ENCODE assay signal across 13 cellular contexts in the genomic region with DNA sequence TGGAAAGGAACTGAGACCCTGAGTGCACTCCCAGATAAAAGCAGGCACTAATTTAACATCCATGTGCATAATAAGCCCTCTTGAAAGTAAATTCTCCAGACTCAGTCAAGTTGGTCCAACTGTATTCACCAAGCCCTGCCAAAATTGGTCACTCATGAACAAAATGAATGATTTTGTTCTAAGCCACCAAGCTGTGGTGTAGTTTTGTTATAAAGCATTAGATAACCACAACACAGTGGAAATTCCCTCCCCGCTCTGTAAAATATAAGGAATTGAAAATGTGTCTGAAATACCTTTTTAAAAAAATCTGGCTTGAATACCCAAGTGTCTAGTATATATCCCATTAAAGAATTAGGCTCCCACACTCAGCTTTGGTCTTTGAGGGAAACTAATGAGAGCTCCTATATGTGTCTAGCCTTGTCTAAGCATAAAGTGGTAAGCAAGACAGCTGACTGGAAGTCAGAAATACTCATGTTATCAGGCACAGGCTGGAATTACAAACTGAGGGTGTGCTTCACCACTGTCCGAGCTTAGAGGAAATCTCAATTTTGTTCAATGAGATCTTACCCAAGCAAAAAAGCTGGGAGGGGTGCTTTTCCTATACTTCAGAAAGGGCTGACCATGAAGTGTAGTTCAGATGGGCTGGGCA.
DNase-seq lines count a peak whose midpoint lies in the region; ATAC-seq and FAIRE-seq lines count a peak whose summit lies in the region.
"Had no signal": no experiment of that assay in that cellular context is flagged by ENCODE, and none has a peak within 500 bp of the region (broad histone marks: within the 10 kb centered on the region; RNA-seq: fewer than 3 reads in every experiment).

No MANE protein-coding gene starts in this region.

- H3K4me3 Mint-ChIP-seq in stimulated activated naive CD8-positive, alpha-beta T cell treated with anti-CD3 and anti-CD28 coated beads, Interleukin-15, Interleukin-2, amounts not matched to agents 100 ng/mL and 50 ng/mL, for 24 hours, result no peak overlapping the region
- H3K4me3 Mint-ChIP-seq: activated CD4-positive, alpha-beta T cell treated with anti-CD3 and anti-CD28 coated beads, Interleukin-2, amount 10 ng/mL, durations not matched to agents 24 days and 14 days had no signal

- peaks cover 15% of the 10 kb centered on the region for H3K4me1 Mint-ChIP-seq in stimulated activated naive CD8-positive, alpha-beta T cell treated with anti-CD3 and anti-CD28 coated beads, Interleukin-15, Interleukin-2, amounts not matched to agents 100 ng/mL and 50 ng/mL, for 24 hours (ENCODE audit: low read depth)

- no peak for FAIRE-seq in urothelium cell line (lab: Jason Lieb, UNC)

- H3K9me3 Mint-ChIP-seq in stimulated activated naive CD8-positive, alpha-beta T cell treated with anti-CD3 and anti-CD28 coated beads, Interleukin-15, Interleukin-2, amounts not matched to agents 100 ng/mL and 50 ng/mL, for 24 hours, result no peaks in the 10 kb centered on the region

- DNase-seq in stimulated activated naive CD8-positive, alpha-beta T cell treated with anti-CD3 and anti-CD28 coated beads, Interleukin-15, Interleukin-2, amounts not matched to agents 100 U/mL and 50 U/mL, for 24 hours, result no peak
- DNase-seq in NCI-H510A (lab: John Stamatoyannopoulos, UW) (no peak), GM03348 (ENCODE audit: low spot score) (no peak), urothelium cell line (ENCODE audit: low spot score) (no peak), SHP77 (lab: John Stamatoyannopoulos, UW) (no peak)
- DNase-seq: activated CD4-positive, alpha-beta T cell treated with anti-CD3 and anti-CD28 coated beads, Interleukin-2, amount 10 ng/mL, durations not matched to agents 24 days and 14 days; Caco-2; esophagus squamous epithelium; NCI-H82 had no signal

- H3K27me3 Mint-ChIP-seq in stimulated activated naive CD8-positive, alpha-beta T cell treated with anti-CD3 and anti-CD28 coated beads, Interleukin-15, Interleukin-2, amounts not matched to agents 100 ng/mL and 50 ng/mL, for 24 hours, result no peaks in the 10 kb centered on the region
- H3K27me3 Mint-ChIP-seq: activated CD4-positive, alpha-beta T cell treated with anti-CD3 and anti-CD28 coated beads, Interleukin-2, amount 10 ng/mL, durations not matched to agents 24 days and 14 days had no signal

- H3K36me3 Mint-ChIP-seq in stimulated activated naive CD8-positive, alpha-beta T cell treated with anti-CD3 and anti-CD28 coated beads, Interleukin-15, Interleukin-2, amounts not matched to agents 100 ng/mL and 50 ng/mL, for 24 hours (ENCODE audit: low read depth), result peaks cover 57% of the 10 kb centered on the region

- no peak for ATAC-seq in stimulated activated naive CD8-positive, alpha-beta T cell treated with anti-CD3 and anti-CD28 coated beads, Interleukin-15, Interleukin-2, amounts not matched to agents 100 U/mL and 50 U/mL, for 24 hours
- ATAC-seq in GM21723 (IDR thresholded peaks at IDR 0.05; ENCODE audit: unreplicated experiment), result peak; percentile 50
- peak; percentile 66 for ATAC-seq in HG03378 (IDR thresholded peaks at IDR 0.05; ENCODE audit: unreplicated experiment)
- ATAC-seq: HCT116 had no signal

- H3K27ac Mint-ChIP-seq in stimulated activated naive CD8-positive, alpha-beta T cell treated with anti-CD3 and anti-CD28 coated beads, Interleukin-15, Interleukin-2, amounts not matched to agents 100 ng/mL and 50 ng/mL, for 24 hours, result peak overlapping the region; percentile 5
- H3K27ac Mint-ChIP-seq: activated CD4-positive, alpha-beta T cell treated with anti-CD3 and anti-CD28 coated beads, Interleukin-2, amount 10 ng/mL, durations not matched to agents 24 days and 14 days had no signal
